In the genomic region with DNA sequence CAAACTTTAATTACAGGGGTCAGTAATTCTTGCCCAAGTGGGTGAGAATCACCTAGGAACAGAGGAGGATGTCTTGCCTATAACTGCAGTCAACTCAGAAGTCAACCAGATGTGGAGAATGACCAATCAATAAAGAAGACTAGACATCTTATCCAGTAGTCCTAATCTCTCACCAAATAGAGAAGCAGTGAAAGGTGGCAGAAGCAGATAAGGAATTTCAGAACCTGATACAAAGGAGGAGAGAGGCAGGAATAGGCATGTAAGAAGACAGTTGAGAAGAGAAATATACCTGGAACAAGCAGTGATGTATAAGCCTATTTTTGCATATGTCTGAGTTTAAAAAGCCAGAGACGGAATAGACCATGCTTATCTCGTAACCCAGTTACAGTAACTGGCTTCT, we compare ENCODE assay signal across 24 cellular contexts.
"Had no signal": no experiment of that assay in that cellular context is flagged by ENCODE, and none has a peak within 500 bp of the region (broad histone marks: within the 10 kb centered on the region; RNA-seq: fewer than 3 reads in every experiment).

No MANE protein-coding gene starts in this region.

- H3K4me2 ChIP-seq: neural progenitor cell had no signal

- FAIRE-seq: small intestine had no signal

- H3K4me3 ChIP-seq: neural progenitor cell, ovary, psoas muscle, right lobe of liver, sigmoid colon, stomach, thoracic aorta, thyroid gland, transverse colon, upper lobe of right lung, uterus had no signal

- H3K79me2 ChIP-seq: parathyroid adenoma had no signal

- H3K27ac ChIP-seq: neural progenitor cell, ovary, parathyroid adenoma, psoas muscle, right lobe of liver, sigmoid colon, stomach, thoracic aorta, thyroid gland, transverse colon, upper lobe of right lung, uterus had no signal

- DNase-seq: natural killer cell; occipital lobe; ovary; posterior cingulate gyrus; psoas muscle; right cardiac atrium; right lobe of liver; sigmoid colon; small intestine; stimulated activated CD4-positive, alpha-beta T cell treated with anti-CD3 and anti-CD28 coated beads, Interleukin-15, amount 100 ng/mL, for 24 hours; stimulated activated CD4-positive, alpha-beta T cell treated with anti-CD3 and anti-CD28 coated beads, Interleukin-2, amount 100 ng/mL, for 24 hours; stimulated activated CD4-positive, alpha-beta T cell treated with anti-CD3 and anti-CD28 coated beads, Interleukin-2, amount 100 ng/mL, for 48 hours; stimulated activated CD4-positive, alpha-beta T cell treated with anti-CD3 and anti-CD28 coated beads, Interleukin-4, amount 100 ng/mL, for 24 hours; stimulated activated naive B cell treated with anti-CD40 and anti-IgM and Interleukin-4, amounts not matched to agents 10 μg/mL and 1 μg/mL and 100 μg/mL, for 72 hours; stimulated activated naive CD4-positive, alpha-beta T cell treated with Interleukin-2 at 50 U/mL for 16 hours; stomach; thyroid gland; transverse colon; upper lobe of right lung; uterus had no signal

- ATAC-seq: natural killer cell; psoas muscle; right cardiac atrium; right lobe of liver; stimulated activated effector memory CD8-positive, alpha-beta T cell treated with anti-CD3 and anti-CD28 coated beads, Interleukin-12 subunit alpha, Interleukin-12 subunit beta, amount 100 ng/mL, for 72 hours; stimulated activated naive B cell treated with anti-CD40 and anti-IgM and Interleukin-4, amounts not matched to agents 10 μg/mL and 1 μg/mL and 100 μg/mL, for 72 hours; upper lobe of right lung had no signal

- H3K4me1 ChIP-seq: neural progenitor cell, parathyroid adenoma, psoas muscle, right lobe of liver, sigmoid colon, stomach, thyroid gland, transverse colon, upper lobe of right lung, uterus had no signal

- H2AFZ ChIP-seq: neural progenitor cell, parathyroid adenoma had no signal

- H3K9ac ChIP-seq: neural progenitor cell, parathyroid adenoma had no signal

- H3K9me3 ChIP-seq: ovary, psoas muscle, right lobe of liver, sigmoid colon, stomach, thoracic aorta, thyroid gland, transverse colon, upper lobe of right lung, uterus had no signal

- H3K27me3 ChIP-seq: neural progenitor cell, ovary, right lobe of liver, sigmoid colon, stomach, thyroid gland, transverse colon, upper lobe of right lung, uterus had no signal

- H3K36me3 ChIP-seq: neural progenitor cell, ovary, right lobe of liver, sigmoid colon, stomach, thoracic aorta, thyroid gland, transverse colon, upper lobe of right lung, uterus had no signal
